34 cellular contexts compared by ENCODE assay signal in genomic region chr2:42675815-42676214, GRCh38.
"Had no signal": no experiment of that assay in that cellular context is flagged by ENCODE, and none has a peak within 500 bp of the region (broad histone marks: within the 10 kb centered on the region; RNA-seq: fewer than 3 reads in every experiment).

No MANE protein-coding gene starts in this region.

- H3K4me2 ChIP-seq: SK-N-SH had no signal

- H3K4me3 ChIP-seq: Peyer's patch, SJSA1 had no signal

- H3K9ac ChIP-seq: SK-N-SH had no signal

- DNase-seq: activated B cell treated with CpG ODN at 0.5 μM for 24 hours; activated CD4-positive, alpha-beta memory T cell treated with anti-CD3 and anti-CD28 coated beads for 36 hours; activated CD4-positive, alpha-beta T cell treated with anti-CD3 and anti-CD28 coated beads for 4 hours; activated CD4-positive, alpha-beta T cell treated with anti-CD3 and anti-CD28 coated beads, Interleukin-2, amount 50 U/mL, for 1 hour; activated CD4-positive, CD25-positive, alpha-beta regulatory T cell treated with anti-CD3 and anti-CD28 coated beads, Interleukin-2, amount 50 U/mL, for 72 hours; activated CD8-positive, alpha-beta memory T cell treated with anti-CD3 and anti-CD28 coated beads, Interleukin-2, amount 50 U/mL, for 48 hours; activated effector memory CD4-positive, alpha-beta T cell treated with Interleukin-2 at 50 U/mL for 16 hours; activated naive CD4-positive, alpha-beta T cell treated with anti-CD3 and anti-CD28 coated beads, Interleukin-2, amount 10 ng/mL, durations not matched to agents 7 days and 5 days; activated naive CD8-positive, alpha-beta T cell treated with anti-CD3 and anti-CD28 coated beads, Interleukin-2, amount 50 U/mL, for 24 hours; activated T-cell treated with anti-CD3 and anti-CD28 coated beads, Interleukin-2, amount 50 U/mL, for 48 hours; anterior cingulate cortex; Karpas-422; KBM-7; NCI-H1105; NCI-H1417 treated with DMSO at 0.1 percent for 48 hours; NCI-H187 treated with DMSO at 0.1 percent for 48 hours; NCI-H2081; NCI-H2171 treated with DMSO at 0.1 percent for 48 hours; NCI-H2227 treated with DMSO at 0.1 percent for 48 hours; NCI-H446 treated with DMSO at 0.1 percent for 48 hours; NCI-H526; NCI-H748 treated with DMSO at 0.1 percent for 48 hours; NK-92 treated with Interleukin-12 subunit alpha and Interleukin-12 subunit beta, amount 100 ng/mL, for 24 hours; PC-3; Peyer's patch; RPMI8226; SHP77 treated with DMSO at 0.1 percent for 48 hours; SK-N-SH; T-cell; T-helper 2 cell; T-helper 9 cell had no signal

- ATAC-seq: activated naive CD8-positive, alpha-beta T cell treated with anti-CD3 and anti-CD28 coated beads, Interleukin-2, amount 50 U/mL, for 24 hours; PC-3; T-cell had no signal

- FAIRE-seq: bronchial epithelial cell had no signal

- H3K4me1 ChIP-seq: Peyer's patch, SJSA1 had no signal

- H3K27me3 ChIP-seq: Peyer's patch, SJSA1 had no signal

- H3K9me3 ChIP-seq: Peyer's patch, SJSA1, SK-N-SH had no signal

- H3K27ac ChIP-seq: Peyer's patch, SJSA1, VCaP had no signal

- H3K36me3 ChIP-seq: Peyer's patch had no signal
